Comparison of ENCODE assay signal across 7 cellular contexts in genomic region chr15:75043509-75044257, GRCh38. TPM values are rescaled to one million over a fixed set of nuclear protein-coding genes. Genes with fewer than 3 reads are reported as not detected.
DNase-seq lines count a peak whose midpoint lies in the region; TF ChIP-seq lines count a peak whose summit lies in the region.

No MANE protein-coding gene starts in this region.

- H4K20me1 ChIP-seq in GM23248 (ENCODE audit: insufficient read depth): no peaks in the 10 kb centered on the region
- H4K20me1 ChIP-seq in Loucy (ENCODE audit: insufficient read depth, low read length, poor library complexity, severe bottlenecking): no peaks in the 10 kb centered on the region

- H3K79me2 ChIP-seq in GM23248 (ENCODE audit: insufficient read depth): 0 out of 2 replicates have a peak, but pooled peaks cover 4% of the 10 kb centered on the region
- H3K79me2 ChIP-seq in Loucy (ENCODE audit: insufficient read depth, low read length): peaks cover 53% of the 10 kb centered on the region

- peak overlapping the region; percentile 24; the same call in 1 of the 2 replicates for H2AFZ ChIP-seq in GM23248
- H2AFZ ChIP-seq in Loucy (ENCODE audit: low read length): no peak overlapping the region

- peak overlapping the region; percentile 20 for H3K4me3 ChIP-seq in GM23248
- peak overlapping the region; percentile 67 for H3K4me3 ChIP-seq in Loucy (ENCODE audit: low read length, poor library complexity, severe bottlenecking)
- peak overlapping the region in 1 of 2 donors; percentile 17 for H3K4me3 ChIP-seq in right atrium auricular region
- H3K4me3 ChIP-seq in retinal pigment epithelial cell (ENCODE audit: low read length): no peak overlapping the region

- H3K27me3 ChIP-seq in GM23248 (replicated peaks; ENCODE audit: insufficient read depth): no peaks in the 10 kb centered on the region
- no peaks in the 10 kb centered on the region for H3K27me3 ChIP-seq in Loucy (ENCODE audit: insufficient read depth, low read length, poor library complexity, severe bottlenecking)
- no peaks in the 10 kb centered on the region for H3K27me3 ChIP-seq in right atrium auricular region

- in situ Hi-C loops in GM13976 (cut with MboI; ENCODE audit: low sequenced_read_pairs, unreplicated experiment): no loop called here
- in situ Hi-C loops in GM23248 (cut with MboI): no loop called here
- in situ Hi-C loops in ACHN (cut with HindIII; ENCODE audit: low pct_ligation_motif_present, low pct_unique_long_range_greater_than_20kb, low sequenced_read_pairs): no loop called here

- H3K27ac ChIP-seq in GM23248 (peak overlapping the region; percentile 80), right atrium auricular region (peak overlapping the region; percentile 83 to 89)

- DNase-seq in GM13976 (ENCODE audit: low spot score) (peak; percentile 77), GM23248 (peak; percentile 100), amygdala (lab: John Stamatoyannopoulos, UW) (peak in 55 of 56 donors; percentile 33 to 95 (median 87)), right atrium auricular region (ENCODE audit: low spot score) (peak; percentile 100), retinal pigment epithelial cell (ENCODE audit: low read depth) (peak; percentile 71), ACHN (no peak)

- H3K36me3 ChIP-seq in GM23248 (ENCODE audit: low read depth): no peaks in the 10 kb centered on the region
- H3K36me3 ChIP-seq in Loucy (ENCODE audit: insufficient read depth, low read length): no peaks in the 10 kb centered on the region
- no peaks in the 10 kb centered on the region for H3K36me3 ChIP-seq in right atrium auricular region

- H3F3A ChIP-seq in GM23248 (ENCODE audit: insufficient read depth) (peaks cover 24% of the 10 kb centered on the region), Loucy (ENCODE audit: low read depth) (0 out of 2 replicates have a peak, but pooled peaks cover 7% of the 10 kb centered on the region)

- H3K4me2 ChIP-seq in GM23248 (ENCODE audit: unreplicated experiment) (peak overlapping the region; percentile 54), Loucy (ENCODE audit: low read depth, low read length, poor library complexity, severe bottlenecking) (peak overlapping the region; percentile 86)

- peaks cover 26% of the 10 kb centered on the region for H3K4me1 ChIP-seq in GM23248 (ENCODE audit: insufficient read depth)
- peaks cover 66% of the 10 kb centered on the region for H3K4me1 ChIP-seq in Loucy (ENCODE audit: insufficient read depth, low read length, poor library complexity, severe bottlenecking)
- H3K4me1 ChIP-seq in right atrium auricular region: peaks cover 0 to 70% of the 10 kb centered on the region in 2 donors

- WGBS in GM23248 (ENCODE audit: low coverage in 1 of 2, low lambda C conversion rate in 2 of 2, missing lambda C conversion rate in 2 of 2), 2 experiments: 12 to 19% methylated on average over 17 to 20 of the region's 20 CpGs

- H3K9ac ChIP-seq in GM23248: peak overlapping the region; percentile 79
- peak overlapping the region; percentile 81 for H3K9ac ChIP-seq in Loucy (ENCODE audit: low read depth, low read length, poor library complexity, severe bottlenecking)

- H3K9me3 ChIP-seq in GM23248 (ENCODE audit: low read depth): no peaks in the 10 kb centered on the region
- no peaks in the 10 kb centered on the region for H3K9me3 ChIP-seq in Loucy (ENCODE audit: insufficient read depth, low read depth, low read length)
- no peaks in the 10 kb centered on the region for H3K9me3 ChIP-seq in right atrium auricular region

- TF ChIP-seq CTCF in GM13976 (IDR thresholded peaks at IDR 0.05; ENCODE audit: borderline replicate concordance, control extremely low read depth, extremely low read depth, insufficient read depth, missing control alignments): peak; percentile 39
- TF ChIP-seq CTCF in Loucy (conservative IDR thresholded peaks at IDR 0.05; ENCODE audit: low read length): peak; percentile 55
- TF ChIP-seq CTCF in right atrium auricular region (IDR thresholded peaks at IDR 0.05): peak; percentile 19 to 67
- TF ChIP-seq CTCF in retinal pigment epithelial cell (conservative IDR thresholded peaks at IDR 0.05; ENCODE audit: low read depth, low read length): peak; percentile 48

- H3K9me2 ChIP-seq in GM23248 (ENCODE audit: insufficient read depth): no peaks in the 10 kb centered on the region
- no peaks in the 10 kb centered on the region for H3K9me2 ChIP-seq in Loucy (replicated peaks; ENCODE audit: low read depth, low read length)

RNA-seq across cellular contexts. Expression of gene PPCDC, which starts 20.3 kb away (rescaled TPM):
- 11.3 and 20.0 TPM in 2 replicates for total RNA-seq in GM23248 (2014; rRNA removed; shearing (Covaris generic))
- polyA plus RNA-seq in GM23248 (2016; fragmentation: Nextera tagmentation; extraction: Ambion mirVana): 9.0 and 11.0 TPM in 2 replicates
- total RNA-seq in right atrium auricular region: 10 to 100 TPM; 10.6 to 11.5 TPM

RNA-seq across cellular contexts. Expression of gene SCAMP5, which starts 48.3 kb away (rescaled TPM):
- 1.0 and 4.0 TPM in 2 replicates for total RNA-seq in GM23248 (2014; rRNA removed; shearing (Covaris generic))
- 0.23 TPM in 1 of 2 replicates, not detected in the other for polyA plus RNA-seq in GM23248 (2016; fragmentation: Nextera tagmentation; extraction: Ambion mirVana)
- 1 to 10 TPM; 4.0 to 7.5 TPM for total RNA-seq in right atrium auricular region
